In the genomic region with DNA sequence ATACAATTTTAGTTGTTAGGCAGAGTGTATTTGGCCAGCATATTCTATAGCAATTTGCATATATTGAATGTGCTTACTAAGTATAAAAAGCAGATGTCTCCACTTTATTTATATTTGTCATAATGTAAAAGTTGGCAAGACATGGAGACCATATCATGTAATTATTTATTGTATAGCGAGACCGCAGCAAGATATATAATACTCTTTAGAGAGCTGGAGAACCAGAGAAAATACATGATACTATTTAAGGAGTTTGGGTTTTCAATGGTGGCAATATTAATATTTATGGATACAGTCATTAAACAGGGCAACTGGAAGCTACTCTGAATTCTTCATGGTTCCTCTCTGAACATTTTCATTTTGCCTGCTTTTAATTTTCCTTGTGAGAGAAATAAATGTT, we compare ENCODE assay signal across 27 cellular contexts.
"Had no signal": no experiment of that assay in that cellular context is flagged by ENCODE, and none has a peak within 500 bp of the region (broad histone marks: within the 10 kb centered on the region; RNA-seq: fewer than 3 reads in every experiment).

No MANE protein-coding gene starts in this region.

- H3K27ac ChIP-seq: lower lobe of right lung, pancreas, prostate gland, skin epidermis, spleen, suprapubic skin, thoracic aorta, tibial artery, uterus had no signal

- H3K36me3 ChIP-seq: lower lobe of right lung, pancreas, prostate gland, spleen, thoracic aorta had no signal

- H3K27me3 Mint-ChIP-seq: type B pancreatic cell had no signal

- H3K4me1 Mint-ChIP-seq: naive thymus-derived CD8-positive, alpha-beta T cell; nephron progenitor cell; stimulated activated effector memory CD8-positive, alpha-beta T cell treated with anti-CD3 and anti-CD28 coated beads, Interleukin-12 subunit alpha, Interleukin-12 subunit beta, amount 100 ng/mL, for 72 hours had no signal

- DNase-seq: hippocampal formation; kidney glomerular epithelial cell; left cardiac atrium; lower lobe of right lung; mammary epithelial cell; mesenchymal stem cell; naive thymus-derived CD8-positive, alpha-beta T cell; nephron progenitor cell; nucleus accumbens; pancreas; posterior cingulate gyrus; right cardiac atrium; spleen; stimulated activated CD4-positive, alpha-beta T cell treated with anti-CD3 and anti-CD28 coated beads, Interleukin-4, amount 100 ng/mL, for 24 hours; stimulated activated naive CD4-positive, alpha-beta T cell; tibial artery; uterus had no signal

- ATAC-seq: left cardiac atrium; left lobe of liver; lower lobe of right lung; naive thymus-derived CD8-positive, alpha-beta T cell; pancreas; right cardiac atrium; sciatic nerve; stimulated activated effector memory CD8-positive, alpha-beta T cell treated with anti-CD3 and anti-CD28 coated beads, Interleukin-12 subunit alpha, Interleukin-12 subunit beta, amount 100 ng/mL, for 72 hours had no signal

- H3K9me3 Mint-ChIP-seq: naive thymus-derived CD8-positive, alpha-beta T cell; nephron progenitor cell; stimulated activated effector memory CD8-positive, alpha-beta T cell treated with anti-CD3 and anti-CD28 coated beads, Interleukin-12 subunit alpha, Interleukin-12 subunit beta, amount 100 ng/mL, for 72 hours; stimulated activated naive CD8-positive, alpha-beta T cell treated with anti-CD3 and anti-CD28 coated beads, Interleukin-15, Interleukin-2, amounts not matched to agents 100 ng/mL and 50 ng/mL, for 24 hours; type B pancreatic cell had no signal

- H3K4me3 ChIP-seq: lower lobe of right lung, pancreas, prostate gland, skin epidermis, spleen, suprapubic skin, thoracic aorta, tibial artery, uterus had no signal

- H3K4me3 Mint-ChIP-seq: naive thymus-derived CD8-positive, alpha-beta T cell; nephron progenitor cell; stimulated activated effector memory CD8-positive, alpha-beta T cell treated with anti-CD3 and anti-CD28 coated beads, Interleukin-12 subunit alpha, Interleukin-12 subunit beta, amount 100 ng/mL, for 72 hours; stimulated activated naive CD8-positive, alpha-beta T cell treated with anti-CD3 and anti-CD28 coated beads, Interleukin-15, Interleukin-2, amounts not matched to agents 100 ng/mL and 50 ng/mL, for 24 hours; type B pancreatic cell had no signal

- H3K4me1 ChIP-seq: lower lobe of right lung, pancreas, prostate gland, spleen, suprapubic skin, tibial artery, uterus had no signal

- H3K9me3 ChIP-seq: lower lobe of right lung, pancreas, prostate gland, spleen, suprapubic skin, thoracic aorta, tibial artery, uterus had no signal

- H3K27me3 ChIP-seq: pancreas, spleen, suprapubic skin, tibial artery, uterus had no signal

- H3K27ac Mint-ChIP-seq: naive thymus-derived CD8-positive, alpha-beta T cell; nephron progenitor cell; stimulated activated effector memory CD8-positive, alpha-beta T cell treated with anti-CD3 and anti-CD28 coated beads, Interleukin-12 subunit alpha, Interleukin-12 subunit beta, amount 100 ng/mL, for 72 hours; stimulated activated naive CD8-positive, alpha-beta T cell treated with anti-CD3 and anti-CD28 coated beads, Interleukin-15, Interleukin-2, amounts not matched to agents 100 ng/mL and 50 ng/mL, for 24 hours; type B pancreatic cell had no signal

- H3K36me3 Mint-ChIP-seq: naive thymus-derived CD8-positive, alpha-beta T cell; stimulated activated effector memory CD8-positive, alpha-beta T cell treated with anti-CD3 and anti-CD28 coated beads, Interleukin-12 subunit alpha, Interleukin-12 subunit beta, amount 100 ng/mL, for 72 hours had no signal

- FAIRE-seq: keratinocyte had no signal
